ENCODE assay signal across 23 cellular contexts in the genomic region with DNA sequence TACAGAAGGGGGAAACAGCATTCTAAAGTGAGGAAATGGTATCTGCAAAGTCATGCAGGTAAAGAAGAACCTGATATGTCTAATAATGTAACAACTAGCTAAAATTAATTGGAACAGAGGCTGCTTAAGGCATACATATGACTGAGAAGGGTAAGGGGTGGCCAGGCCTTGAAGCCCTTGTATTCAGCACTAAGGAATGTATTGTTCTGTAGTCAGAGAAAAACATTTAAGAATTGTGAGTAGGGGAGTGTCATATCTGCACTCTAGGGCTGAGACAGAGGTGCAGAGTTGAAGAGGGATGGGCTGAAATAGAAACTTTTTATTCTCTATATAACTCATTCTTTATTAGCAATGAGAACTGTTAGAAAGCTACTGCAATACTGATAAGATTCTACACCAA.
A peak's percentile ranks its signal among the peaks of the same experiment; 100 is the strongest.
DNase-seq lines count a peak whose midpoint lies in the region; ATAC-seq and TF ChIP-seq lines count a peak whose summit lies in the region.
"Had no signal": no experiment of that assay in that cellular context is flagged by ENCODE, and none has a peak within 500 bp of the region (broad histone marks: within the 10 kb centered on the region; RNA-seq: fewer than 3 reads in every experiment).

No MANE protein-coding gene starts in this region.

- H4K91ac ChIP-seq in IMR-90 (ENCODE audit: insufficient read depth, low read depth, low read length): no peak overlapping the region

- H2BK5ac ChIP-seq in IMR-90 (ENCODE audit: low read depth, low read length, poor library complexity, severe bottlenecking): no peak overlapping the region

- H3K9me3 ChIP-seq in IMR-90 (ENCODE audit: control insufficient read depth, insufficient read depth, low read length): no peaks in the 10 kb centered on the region
- H3K9me3 ChIP-seq: A549; BE2C; BLaER1 treated with 17β-estradiol and CSF1 and Interleukin-3, amounts not matched to agents 10 nM and 100 nM had no signal

- H3K56ac ChIP-seq in IMR-90 (ENCODE audit: extremely low read depth, insufficient read depth, low read length): no peak overlapping the region

- H4K5ac ChIP-seq in IMR-90 (ENCODE audit: low read depth, low read length): no peak overlapping the region

- no peak overlapping the region for H2AK9ac ChIP-seq in IMR-90 (replicated peaks; ENCODE audit: low read depth, low read length, poor library complexity)

- no peaks in the 10 kb centered on the region for H3K27me3 ChIP-seq in IMR-90 (ENCODE audit: control insufficient read depth, insufficient read depth, low read length)
- no peaks in the 10 kb centered on the region for H3K27me3 ChIP-seq in foreskin keratinocyte
- H3K27me3 ChIP-seq: BE2C; BLaER1 treated with 17β-estradiol and CSF1 and Interleukin-3, amounts not matched to agents 10 nM and 100 nM had no signal

- H3K4me1 Mint-ChIP-seq in activated T-helper 17 cell treated with anti-CD3 and anti-CD28 coated beads, Interleukin-2, amount 50 U/mL, for 72 hours: no peaks in the 10 kb centered on the region
- H3K4me1 Mint-ChIP-seq: CD14-positive monocyte; CD8-positive, alpha-beta memory T cell had no signal

- no peak overlapping the region for H3K27ac Mint-ChIP-seq in activated T-helper 17 cell treated with anti-CD3 and anti-CD28 coated beads, Interleukin-2, amount 50 U/mL, for 72 hours
- H3K27ac Mint-ChIP-seq: CD4-positive, alpha-beta T cell; CD8-positive, alpha-beta memory T cell had no signal

- H3K79me1 ChIP-seq in IMR-90 (ENCODE audit: low read depth in 1 of 2, low read length in 2 of 2): no peaks in the 10 kb centered on the region

- no peak overlapping the region for H2AFZ ChIP-seq in IMR-90 (replicated peaks; ENCODE audit: low read length, poor library complexity)
- H2AFZ ChIP-seq: GM23248 had no signal

- no peak overlapping the region for H3K27ac ChIP-seq in IMR-90 (ENCODE audit: insufficient read depth, low read length)
- no peak overlapping the region for H3K27ac ChIP-seq in foreskin keratinocyte
- H3K27ac ChIP-seq: 22Rv1; A549; BLaER1 treated with 17β-estradiol and CSF1 and Interleukin-3, amounts not matched to agents 10 nM and 100 nM; GM23248 had no signal

- no peaks in the 10 kb centered on the region for H3K9me1 ChIP-seq in IMR-90 (ENCODE audit: insufficient read depth, low read length)

- H3K23ac ChIP-seq in IMR-90 (ENCODE audit: low read depth, low read length): no peak overlapping the region

- H3K36me3 Mint-ChIP-seq in activated T-helper 17 cell treated with anti-CD3 and anti-CD28 coated beads, Interleukin-2, amount 50 U/mL, for 72 hours (ENCODE audit: low read depth): no peaks in the 10 kb centered on the region
- H3K36me3 Mint-ChIP-seq: CD14-positive monocyte had no signal

- H2BK20ac ChIP-seq in IMR-90 (ENCODE audit: low read depth, low read length): no peak overlapping the region

- no peak overlapping the region for H3K4me3 ChIP-seq in IMR-90 (ENCODE audit: insufficient read depth, low read depth, low read length)
- H3K4me3 ChIP-seq: A549; BLaER1 treated with 17β-estradiol and CSF1 and Interleukin-3, amounts not matched to agents 10 nM and 100 nM; GM12878; GM23248 had no signal

- no peak overlapping the region for H3K9ac ChIP-seq in IMR-90 (ENCODE audit: low read depth, low read length)
- H3K9ac ChIP-seq: BLaER1 treated with 17β-estradiol and CSF1 and Interleukin-3, amounts not matched to agents 10 nM and 100 nM; GM23248 had no signal

- H3K4me1 ChIP-seq in IMR-90 (ENCODE audit: control insufficient read depth, insufficient read depth, low read length): no peaks in the 10 kb centered on the region
- H3K4me1 ChIP-seq in foreskin keratinocyte: peaks cover 10% of the 10 kb centered on the region
- H3K4me1 ChIP-seq: A549; BE2C; BLaER1 treated with 17β-estradiol and CSF1 and Interleukin-3, amounts not matched to agents 10 nM and 100 nM had no signal

- CTCF ChIA-PET in IMR-90 (lab: Yijun Ruan, JAX): no interaction called here

- H4K20me1 ChIP-seq in IMR-90 (ENCODE audit: insufficient read depth, low read length): no peaks in the 10 kb centered on the region
- H4K20me1 ChIP-seq: BLaER1 treated with 17β-estradiol and CSF1 and Interleukin-3, amounts not matched to agents 10 nM and 100 nM had no signal

- intact Hi-C loops in IMR-90 (cut with micrococcal nuclease): no loop called here

- BruUV-seq in IMR-90 (replicated peaks; lab: Mats Ljungman, UMichigan): no TSS peak

- H3K9me3 Mint-ChIP-seq in activated T-helper 17 cell treated with anti-CD3 and anti-CD28 coated beads, Interleukin-2, amount 50 U/mL, for 72 hours: no peaks in the 10 kb centered on the region
- H3K9me3 Mint-ChIP-seq: CD4-positive, alpha-beta T cell had no signal

- no peak overlapping the region for H3K4ac ChIP-seq in IMR-90 (ENCODE audit: low read depth, low read length)

- H2AK5ac ChIP-seq in IMR-90 (ENCODE audit: low read depth, low read length): no peak overlapping the region

- H2BK15ac ChIP-seq in IMR-90 (ENCODE audit: low read depth, low read length): no peak overlapping the region

- no peaks in the 10 kb centered on the region for H3K27me3 Mint-ChIP-seq in activated T-helper 17 cell treated with anti-CD3 and anti-CD28 coated beads, Interleukin-2, amount 50 U/mL, for 72 hours

- H3K4me3 Mint-ChIP-seq in activated T-helper 17 cell treated with anti-CD3 and anti-CD28 coated beads, Interleukin-2, amount 50 U/mL, for 72 hours: no peak overlapping the region
- H3K4me3 Mint-ChIP-seq: CD14-positive monocyte; CD4-positive, alpha-beta T cell; CD8-positive, alpha-beta memory T cell had no signal

- TF ChIP-seq RAD21 in IMR-90 (IDR thresholded peaks at IDR 0.05; ENCODE audit: low read length): no peak

- TF ChIP-seq POLR2A in IMR-90 (IDR thresholded peaks at IDR 0.05; ENCODE audit: low read depth, low read length): no peak

- peak; percentile 54; the same call in 1 of the 2 replicates for ATAC-seq in IMR-90 (ENCODE audit: low read depth)
- peak; percentile 44 for ATAC-seq in foreskin keratinocyte
- ATAC-seq in activated T-helper 17 cell treated with anti-CD3 and anti-CD28 coated beads, Interleukin-2, amount 50 U/mL, for 72 hours (replicated peaks): no peak
- ATAC-seq: A549, GM12878 had no signal

- H3K4me2 ChIP-seq in IMR-90 (ENCODE audit: low read depth, low read length): no peak overlapping the region
- H3K4me2 ChIP-seq: A549; BLaER1 treated with 17β-estradiol and CSF1 and Interleukin-3, amounts not matched to agents 10 nM and 100 nM had no signal

- no peaks in the 10 kb centered on the region for H3K36me3 ChIP-seq in IMR-90 (ENCODE audit: control insufficient read depth, insufficient read depth, low read length)
- H3K36me3 ChIP-seq: BE2C; BLaER1 treated with 17β-estradiol and CSF1 and Interleukin-3, amounts not matched to agents 10 nM and 100 nM had no signal

- no peak overlapping the region for H3K14ac ChIP-seq in IMR-90 (replicated peaks; ENCODE audit: low read depth, low read length)

- no peak overlapping the region for H4K8ac ChIP-seq in IMR-90 (ENCODE audit: low read depth in 2 of 2, low read length in 2 of 2)

- H2BK120ac ChIP-seq in IMR-90 (ENCODE audit: low read depth, low read length): no peak overlapping the region

- POLR2A ChIA-PET in IMR-90 (lab: Charles Lee; ENCODE audit: unreplicated experiment): no interaction called here

- TF ChIP-seq CTCF in IMR-90 (conservative IDR thresholded peaks at IDR 0.05; ENCODE audit: low read depth, low read length) (no peak), foreskin keratinocyte (conservative IDR thresholded peaks at IDR 0.05) (no peak)

- DNase-seq in IMR-90: no peak
- peak; percentile 32 for DNase-seq in astrocyte of the hippocampus (ENCODE audit: low read depth, low spot score)
- DNase-seq in foreskin keratinocyte: peak in 1 of 2 donors; percentile 33
- no peak for DNase-seq in mesenteric fat pad (ENCODE audit: low spot score)
- DNase-seq in 8988T: no peak
- DNase-seq: ACHN; AML-193; BE2C; CD4-positive, alpha-beta T cell; CD8-positive, alpha-beta memory T cell; DMS 273 treated with DMSO at 0.1 percent for 48 hours; DMS79; EL; GDM1; GM23248; H7; HCEC 1CT had no signal

- dilution Hi-C loops in IMR-90 (cut with HindIII; ENCODE audit: low sequenced_read_pairs, unreplicated experiment): no loop called here

- no peak overlapping the region for H3K18ac ChIP-seq in IMR-90 (ENCODE audit: low read depth, low read length)

- in situ Hi-C loops in IMR-90 (cut with MboI; ENCODE audit: low sequenced_read_pairs): no loop called here

TF ChIP-seq in IMR-90, 13 proteins besides CTCF, POLR2A, EP300 and RAD21:
- TF ChIP-seq SMC3 (IDR thresholded peaks at IDR 0.05; ENCODE audit: low read depth, low read length): no peak
- TF ChIP-seq, protein P1, sequence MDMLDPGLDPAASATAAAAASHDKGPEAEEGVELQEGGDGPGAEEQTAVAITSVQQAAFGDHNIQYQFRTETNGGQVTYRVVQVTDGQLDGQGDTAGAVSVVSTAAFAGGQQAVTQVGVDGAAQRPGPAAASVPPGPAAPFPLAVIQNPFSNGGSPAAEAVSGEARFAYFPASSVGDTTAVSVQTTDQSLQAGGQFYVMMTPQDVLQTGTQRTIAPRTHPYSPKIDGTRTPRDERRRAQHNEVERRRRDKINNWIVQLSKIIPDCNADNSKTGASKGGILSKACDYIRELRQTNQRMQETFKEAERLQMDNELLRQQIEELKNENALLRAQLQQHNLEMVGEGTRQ (IDR thresholded peaks at IDR 0.05; ENCODE audit: low read depth, low read length): no peak
- no peak for TF ChIP-seq RFX5 (IDR thresholded peaks at IDR 0.05; ENCODE audit: low read depth, low read length)
- no peak for TF ChIP-seq NFE2L2 (IDR thresholded peaks at IDR 0.05; ENCODE audit: low read depth, low read length)
- TF ChIP-seq BHLHE40 (IDR thresholded peaks at IDR 0.05; ENCODE audit: low read depth, low read length): no peak
- TF ChIP-seq MAZ (IDR thresholded peaks at IDR 0.05; ENCODE audit: borderline replicate concordance, low read depth, low read length): no peak
- TF ChIP-seq MXI1 (IDR thresholded peaks at IDR 0.05; ENCODE audit: borderline replicate concordance, low read depth, low read length): no peak
- TF ChIP-seq FOS (IDR thresholded peaks at IDR 0.05; ENCODE audit: low read depth, low read length): no peak
- TF ChIP-seq, protein P2, sequence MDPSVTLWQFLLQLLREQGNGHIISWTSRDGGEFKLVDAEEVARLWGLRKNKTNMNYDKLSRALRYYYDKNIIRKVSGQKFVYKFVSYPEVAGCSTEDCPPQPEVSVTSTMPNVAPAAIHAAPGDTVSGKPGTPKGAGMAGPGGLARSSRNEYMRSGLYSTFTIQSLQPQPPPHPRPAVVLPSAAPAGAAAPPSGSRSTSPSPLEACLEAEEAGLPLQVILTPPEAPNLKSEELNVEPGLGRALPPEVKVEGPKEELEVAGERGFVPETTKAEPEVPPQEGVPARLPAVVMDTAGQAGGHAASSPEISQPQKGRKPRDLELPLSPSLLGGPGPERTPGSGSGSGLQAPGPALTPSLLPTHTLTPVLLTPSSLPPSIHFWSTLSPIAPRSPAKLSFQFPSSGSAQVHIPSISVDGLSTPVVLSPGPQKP (IDR thresholded peaks at IDR 0.05; ENCODE audit: borderline replicate concordance, low read depth, low read length): no peak
- no peak for TF ChIP-seq RCOR1 (IDR thresholded peaks at IDR 0.05; ENCODE audit: insufficient replicate concordance, low read length)
- TF ChIP-seq CEBPB (IDR thresholded peaks at IDR 0.05; ENCODE audit: low read depth, low read length): no peak
- TF ChIP-seq CHD1 (IDR thresholded peaks at IDR 0.05; ENCODE audit: low read depth, low read length): no peak
